ENCODE assay signal across 15 cellular contexts in the genomic region with DNA sequence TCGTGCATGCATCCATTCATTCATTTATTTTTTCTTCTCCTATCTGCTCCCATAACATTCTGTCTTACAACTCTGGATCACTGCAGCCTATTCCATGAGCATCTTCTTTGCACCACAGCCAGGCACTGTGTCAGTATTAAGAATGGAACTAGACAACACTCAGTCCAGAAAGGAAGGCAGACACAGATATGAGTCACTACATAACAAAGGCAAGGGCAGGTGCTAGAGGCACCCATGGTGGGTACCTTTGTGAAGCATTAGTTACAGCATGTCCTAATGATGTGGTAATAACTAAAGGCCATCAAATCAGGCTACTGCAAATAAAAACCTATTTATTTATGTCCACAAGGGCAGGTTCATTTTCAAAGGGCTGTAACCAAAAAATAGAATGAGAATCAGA. TPM values are rescaled to one million over a fixed set of nuclear protein-coding genes. Genes with fewer than 3 reads are reported as not detected.
DNase-seq lines count a peak whose midpoint lies in the region; FAIRE-seq and TF ChIP-seq lines count a peak whose summit lies in the region.
"Had no signal": no experiment of that assay in that cellular context is flagged by ENCODE, and none has a peak within 500 bp of the region (broad histone marks: within the 10 kb centered on the region; RNA-seq: fewer than 3 reads in every experiment).

No MANE protein-coding gene starts in this region.

- H3K36me3 ChIP-seq in tibial artery (no peaks in the 10 kb centered on the region), hepatocyte (replicated peaks; ENCODE audit: insufficient read depth, low read depth) (no peaks in the 10 kb centered on the region), small intestine (ENCODE audit: control insufficient read depth in 2 of 2, insufficient read depth in 2 of 2, low read length in 2 of 2) (no peaks in the 10 kb centered on the region)

- 97% methylated on average over 1 of the region's 1 CpG for WGBS in hepatocyte (ENCODE audit: low lambda C conversion rate, missing lambda C conversion rate)
- 80 to 88% (median 81%) methylated on average over 1 of the region's 1 CpG for WGBS in small intestine, 3 donors

- TF ChIP-seq CTCF in tibial artery (IDR thresholded peaks at IDR 0.05) (no peak), hepatocyte (IDR thresholded peaks at IDR 0.05; ENCODE audit: poor library complexity) (no peak)

- H3K9me2 ChIP-seq in hepatocyte (replicated peaks; ENCODE audit: insufficient read depth) = no peaks in the 10 kb centered on the region

- no peak for FAIRE-seq in small intestine (lab: Jason Lieb, UNC)
- FAIRE-seq: A549, colon had no signal

- peak overlapping the region; percentile 87 for H3K27ac ChIP-seq in epithelial cell of prostate
- H3K27ac ChIP-seq in tibial artery = peak overlapping the region; percentile 43 to 50
- H3K27ac ChIP-seq in hepatocyte = no peak overlapping the region
- no peak overlapping the region for H3K27ac ChIP-seq in small intestine (ENCODE audit: low read depth in 1 of 2, low read length in 1 of 2)
- H3K27ac ChIP-seq: A549 had no signal

- intact Hi-C loops in tibial artery (cut with DNase I; ENCODE audit: low total_unique reads) = no loop called here

- peaks cover 6% of the 10 kb centered on the region for H3K79me2 ChIP-seq in hepatocyte

- no peak overlapping the region for H3K4me3 ChIP-seq in tibial artery
- no peak overlapping the region for H3K4me3 ChIP-seq in hepatocyte
- no peak overlapping the region for H3K4me3 ChIP-seq in small intestine (ENCODE audit: low read depth in 1 of 2, low read length in 2 of 2)
- H3K4me3 ChIP-seq: A549 had no signal

- no peaks in the 10 kb centered on the region for H4K20me1 ChIP-seq in hepatocyte (ENCODE audit: insufficient read depth, poor library complexity, severe bottlenecking)

- DNase-seq in NCI-H748 (lab: John Stamatoyannopoulos, UW; ENCODE audit: unreplicated experiment) (peak; percentile 68), NCI-H748 treated with DMSO at 0.1 percent for 48 hours (lab: John Stamatoyannopoulos, UW) (no peak), HT1080 (ENCODE audit: low read depth) (peak; percentile 50), epithelial cell of prostate (ENCODE audit: low read depth, low spot score) (peak; percentile 51), tibial artery (no peak), NCI-H226 (no peak), hepatocyte (ENCODE audit: low spot score) (no peak), small intestine (no peak)
- DNase-seq: activated CD4-positive, alpha-beta T cell treated with anti-CD3 and anti-CD28 coated beads for 1 hour; activated T-cell treated with anti-CD3 and anti-CD28 coated beads for 4 hours; Kasumi-1; occipital lobe had no signal

- H3K4me1 ChIP-seq in tibial artery = peaks cover 0 to 29% (median 25%) of the 10 kb centered on the region in 4 donors
- peaks cover 4% of the 10 kb centered on the region for H3K4me1 ChIP-seq in hepatocyte (ENCODE audit: insufficient read depth)
- H3K4me1 ChIP-seq in small intestine (ENCODE audit: control insufficient read depth in 2 of 2, insufficient read depth in 1 of 2, low read depth in 1 of 2, low read length in 1 of 2) = no peaks in the 10 kb centered on the region
- H3K4me1 ChIP-seq: A549 had no signal

- no peak overlapping the region for H3K4me2 ChIP-seq in hepatocyte
- H3K4me2 ChIP-seq: A549 had no signal

- H3K27me3 ChIP-seq in tibial artery (no peaks in the 10 kb centered on the region), hepatocyte (no peaks in the 10 kb centered on the region), small intestine (ENCODE audit: control insufficient read depth in 2 of 2, insufficient read depth in 2 of 2, low read length in 2 of 2) (no peaks in the 10 kb centered on the region)

- H2AFZ ChIP-seq in hepatocyte = no peak overlapping the region

- H3K9me3 ChIP-seq in tibial artery (no peaks in the 10 kb centered on the region), hepatocyte (ENCODE audit: low read depth) (no peaks in the 10 kb centered on the region), small intestine (ENCODE audit: control insufficient read depth, low read depth) (no peaks in the 10 kb centered on the region)

RNA-seq across cellular contexts. Expression of a gene that starts 28.1 kb away (rescaled TPM):
- total RNA-seq in HT1080 (2014; rRNA removed; shearing (Covaris generic)) = 27.1 and 33.5 TPM in 2 replicates
- 7.9 and 8.0 TPM in 2 replicates for polyA plus RNA-seq in HT1080 (2015; cell fraction: cytosol; rRNA removed)
- 15.5 and 17.6 TPM in 2 replicates for polyA plus RNA-seq in HT1080 (2015; cell fraction: nucleus; rRNA removed)
- 10.8 and 18.4 TPM in 2 replicates for total RNA-seq in hepatocyte
- polyA plus RNA-seq in hepatocyte (17.8 and 18.7 TPM in 2 replicates), small intestine (under 1 TPM in 2 of 3 donors, not detected in 1; under 0.01 to 0.31 TPM)
- total RNA-seq: T-helper 1 cell treated with Interleukin-12 subunit alpha and Interleukin-12 subunit beta and Interleukin-4 antibody, amounts not matched to agents 30 ng/mL and 1 ng/mL, for 36 hours had no signal

Comparison
In these comparisons a context has a peak if more than half of its experiments do, and no peak if none do; other contexts are left out.
1. DNase-seq: peak in NCI-H748 (single experiment), HT1080 (single experiment) and epithelial cell of prostate (single experiment); none in NCI-H748 treated with DMSO at 0.1 percent for 48 hours (single experiment), tibial artery (0 of 2), NCI-H226 (single experiment), hepatocyte (single experiment) and small intestine (single experiment).
2. H3K27ac ChIP-seq: peak in epithelial cell of prostate (single experiment) and tibial artery (2 of 2); none in hepatocyte (single experiment) and small intestine (0 of 2).